Comparison of ENCODE assay signal across 24 cellular contexts in genomic region chr2:51579412-51579811, GRCh38.
"Had no signal": no experiment of that assay in that cellular context is flagged by ENCODE, and none has a peak within 500 bp of the region (broad histone marks: within the 10 kb centered on the region; RNA-seq: fewer than 3 reads in every experiment).

No MANE protein-coding gene starts in this region.

- H3K27me3 Mint-ChIP-seq: effector memory CD8-positive, alpha-beta T cell; naive B cell; natural killer cell treated with Interleukin-12 subunit alpha and Interleukin-12 subunit beta and Interleukin-15 and Interleukin-18, amount 100 ng/mL, for 72 hours; stimulated activated naive CD8-positive, alpha-beta T cell treated with anti-CD3 and anti-CD28 coated beads, Interleukin-15, amount 100 ng/mL, for 72 hours had no signal

- H3K36me3 ChIP-seq: lower lobe of right lung, prostate gland, right atrium auricular region, suprapubic skin, transverse colon, vagina had no signal

- H3K4me2 ChIP-seq: smooth muscle cell had no signal

- H3K36me3 Mint-ChIP-seq: naive B cell; natural killer cell treated with Interleukin-12 subunit alpha and Interleukin-12 subunit beta and Interleukin-15 and Interleukin-18, amount 100 ng/mL, for 72 hours had no signal

- H3K4me3 Mint-ChIP-seq: effector memory CD8-positive, alpha-beta T cell; naive B cell; natural killer cell treated with Interleukin-12 subunit alpha and Interleukin-12 subunit beta and Interleukin-15 and Interleukin-18, amount 100 ng/mL, for 72 hours; neural crest cell; stimulated activated naive CD8-positive, alpha-beta T cell treated with anti-CD3 and anti-CD28 coated beads, Interleukin-15, amount 100 ng/mL, for 72 hours had no signal

- H3K4me3 ChIP-seq: lower lobe of right lung, prostate gland, right atrium auricular region, smooth muscle cell, suprapubic skin, transverse colon, vagina had no signal

- H3K27ac Mint-ChIP-seq: effector memory CD8-positive, alpha-beta T cell; naive B cell; natural killer cell treated with Interleukin-12 subunit alpha and Interleukin-12 subunit beta and Interleukin-15 and Interleukin-18, amount 100 ng/mL, for 72 hours; stimulated activated naive CD8-positive, alpha-beta T cell treated with anti-CD3 and anti-CD28 coated beads, Interleukin-15, amount 100 ng/mL, for 72 hours had no signal

- ATAC-seq: effector memory CD8-positive, alpha-beta T cell; left ventricle myocardium superior; lower lobe of right lung; natural killer cell treated with Interleukin-12 subunit alpha and Interleukin-12 subunit beta and Interleukin-15 and Interleukin-18, amount 100 ng/mL, for 72 hours; sciatic nerve; stimulated activated naive CD8-positive, alpha-beta T cell treated with anti-CD3 and anti-CD28 coated beads, Interleukin-15, amount 100 ng/mL, for 72 hours had no signal

- H3K9ac ChIP-seq: parathyroid adenoma had no signal

- H3K27me3 ChIP-seq: right atrium auricular region, suprapubic skin, transverse colon, vagina had no signal

- H3K4me1 Mint-ChIP-seq: naive B cell; neural crest cell; stimulated activated naive CD8-positive, alpha-beta T cell treated with anti-CD3 and anti-CD28 coated beads, Interleukin-15, amount 100 ng/mL, for 72 hours had no signal

- H3K9me3 ChIP-seq: lower lobe of right lung, prostate gland, right atrium auricular region, suprapubic skin, transverse colon, vagina had no signal

- H2AFZ ChIP-seq: parathyroid adenoma had no signal

- H3K4me1 ChIP-seq: lower lobe of right lung, parathyroid adenoma, prostate gland, right atrium auricular region, suprapubic skin, transverse colon, vagina had no signal

- H3K27ac ChIP-seq: lower lobe of right lung, parathyroid adenoma, prostate gland, right atrium auricular region, suprapubic skin, transverse colon, vagina had no signal

- FAIRE-seq: endometrium, frontal cortex, keratinocyte had no signal

- H3K79me2 ChIP-seq: parathyroid adenoma had no signal

- DNase-seq: cortex of kidney; effector memory CD8-positive, alpha-beta T cell; left ventricle myocardium superior; lower lobe of right lung; naive B cell; stimulated activated CD4-positive, alpha-beta T cell treated with anti-CD3 and anti-CD28 coated beads, Interleukin-12 subunit alpha, Interleukin-12 subunit beta, amount 100 ng/mL, for 4 hours; stimulated activated CD4-positive, alpha-beta T cell treated with anti-CD3 and anti-CD28 coated beads, Interleukin-1b, Interleukin-23, amount 100 ng/mL, for 48 hours; stimulated activated CD4-positive, alpha-beta T cell treated with anti-CD3 and anti-CD28 coated beads, Interleukin-4, amount 100 ng/mL, for 1 hour; stimulated activated CD8-positive, alpha-beta memory T cell treated with anti-CD3 and anti-CD28 coated beads, Interleukin-4, amount 100 ng/mL, for 48 hours; stimulated activated naive CD4-positive, alpha-beta T cell; stimulated activated naive CD8-positive, alpha-beta T cell treated with anti-CD3 and anti-CD28 coated beads, Interleukin-15, amount 100 ng/mL, for 72 hours; transverse colon had no signal
